ENCODE assay signal across 1 cellular context in the genomic region with DNA sequence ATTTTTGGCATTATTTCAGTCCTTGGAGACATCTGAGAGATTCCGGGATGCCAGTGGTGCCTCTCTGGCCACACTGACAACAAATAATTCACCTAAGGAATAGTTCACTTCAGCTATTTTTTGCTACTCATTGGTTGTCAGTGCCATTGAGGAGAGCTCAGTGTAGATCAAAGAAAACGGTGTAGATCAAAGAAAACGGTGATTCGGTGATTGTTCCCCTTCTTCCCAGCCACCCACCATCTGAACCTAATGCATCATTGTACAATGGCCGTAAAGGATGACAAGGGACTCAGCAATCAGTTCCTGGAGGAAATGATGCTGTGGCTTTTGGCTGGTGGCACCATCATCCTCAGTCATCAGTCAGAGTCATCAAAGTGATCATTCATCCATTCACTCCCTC.
TF ChIP-seq lines count a peak whose summit lies in the region.

No MANE protein-coding gene starts in this region.

TF ChIP-seq in H1, 55 proteins besides CTCF, POLR2A, EP300 and RAD21:
- no peak for TF ChIP-seq ZNF274 (IDR thresholded peaks at IDR 0.05; ENCODE audit: borderline replicate concordance, extremely low read depth, low read length)
- TF ChIP-seq EZH2 (IDR thresholded peaks at IDR 0.05; ENCODE audit: low read depth, low read length, severe bottlenecking) = no peak
- TF ChIP-seq BACH1 (IDR thresholded peaks at IDR 0.05; ENCODE audit: low read length) = no peak
- TF ChIP-seq BRCA1 (IDR thresholded peaks at IDR 0.05; ENCODE audit: low read depth, low read length) = no peak
- TF ChIP-seq KDM1A (IDR thresholded peaks at IDR 0.05; ENCODE audit: borderline replicate concordance, low read length) = no peak
- no peak for TF ChIP-seq ASH2L (IDR thresholded peaks at IDR 0.05; ENCODE audit: low read length)
- TF ChIP-seq CTBP2 (IDR thresholded peaks at IDR 0.05; ENCODE audit: borderline replicate concordance, insufficient read depth, insufficient read length, low read length) = no peak
- TF ChIP-seq TAF7 (optimal IDR thresholded peaks at IDR 0.05; ENCODE audit: borderline replicate concordance, low read depth, low read length) = no peak
- no peak for TF ChIP-seq GABPA (IDR thresholded peaks at IDR 0.05; ENCODE audit: borderline replicate concordance, insufficient read depth, low read length)
- TF ChIP-seq SP2 (IDR thresholded peaks at IDR 0.05; ENCODE audit: low read length) = no peak
- TF ChIP-seq SUZ12 (IDR thresholded peaks at IDR 0.05; ENCODE audit: low read length) = no peak
- no peak for TF ChIP-seq SIRT6 (IDR thresholded peaks at IDR 0.05; ENCODE audit: low read length)
